12 cellular contexts compared by ENCODE assay signal in genomic region chr22:29330753-29331152, GRCh38. TPM values are rescaled to one million over a fixed set of nuclear protein-coding genes. Genes with fewer than 3 reads are reported as not detected.
DNase-seq lines count a peak whose midpoint lies in the region; ATAC-seq and TF ChIP-seq lines count a peak whose summit lies in the region.
"Had no signal": no experiment of that assay in that cellular context is flagged by ENCODE, and none has a peak within 500 bp of the region (broad histone marks: within the 10 kb centered on the region; RNA-seq: fewer than 3 reads in every experiment).

No MANE protein-coding gene starts in this region.

- intact Hi-C loops in heart right ventricle (cut with DNase I) (no loop called here), cardiac septum (cut with DNase I) (no loop called here)

- peak; percentile 42 to 69 for DNase-seq in heart right ventricle
- DNase-seq in cardiac septum (ENCODE audit: low spot score), result no peak
- DNase-seq in islet precursor cell, result peak; percentile 92
- no peak for DNase-seq in NCI-H2107 treated with DMSO at 0.1 percent for 48 hours (lab: John Stamatoyannopoulos, UW; ENCODE audit: unreplicated experiment)
- no peak for DNase-seq in hepatocyte (ENCODE audit: low spot score)
- DNase-seq: activated CD4-positive, alpha-beta T cell treated with anti-CD3 and anti-CD28 coated beads, Interleukin-2, amount 50 U/mL, for 4 hours; NCI-H2171 treated with DMSO at 0.1 percent for 48 hours had no signal

- H2AFZ ChIP-seq in hepatocyte, result no peak overlapping the region
- H2AFZ ChIP-seq: parathyroid adenoma had no signal

- peaks cover 0 to 97% (median 33%) of the 10 kb centered on the region in 9 donors for H3K36me3 ChIP-seq in heart right ventricle
- no peaks in the 10 kb centered on the region for H3K36me3 ChIP-seq in hepatocyte (replicated peaks; ENCODE audit: insufficient read depth, low read depth)

- TF ChIP-seq CTCF in heart right ventricle (IDR thresholded peaks at IDR 0.05) (no peak), VCaP (conservative IDR thresholded peaks at IDR 0.05) (no peak), hepatocyte (IDR thresholded peaks at IDR 0.05; ENCODE audit: poor library complexity) (no peak)

- ATAC-seq in heart right ventricle, result peak in 7 of 8 donors; percentile 30 to 56 (median 51)
- ATAC-seq in GM19455 (IDR thresholded peaks at IDR 0.05; ENCODE audit: unreplicated experiment), result no peak
- ATAC-seq in GM18858 (IDR thresholded peaks at IDR 0.05; ENCODE audit: unreplicated experiment), result no peak

- H3K27me3 ChIP-seq in heart right ventricle, result no peaks in the 10 kb centered on the region
- no peaks in the 10 kb centered on the region for H3K27me3 ChIP-seq in hepatocyte
- H3K27me3 ChIP-seq: tibial nerve had no signal

- H3K4me3 ChIP-seq in heart right ventricle (no peak overlapping the region), hepatocyte (no peak overlapping the region)
- H3K4me3 ChIP-seq: tibial nerve had no signal

- no peaks in the 10 kb centered on the region for H3K79me2 ChIP-seq in hepatocyte
- H3K79me2 ChIP-seq: parathyroid adenoma had no signal

- H3K9me2 ChIP-seq in hepatocyte (replicated peaks; ENCODE audit: insufficient read depth), result no peaks in the 10 kb centered on the region

- H4K20me1 ChIP-seq in hepatocyte (ENCODE audit: insufficient read depth, poor library complexity, severe bottlenecking), result no peaks in the 10 kb centered on the region

- H3K4me1 ChIP-seq in heart right ventricle (peaks cover 0 to 14% (median 10%) of the 10 kb centered on the region in 9 donors), hepatocyte (ENCODE audit: insufficient read depth) (no peaks in the 10 kb centered on the region)
- H3K4me1 ChIP-seq: parathyroid adenoma had no signal

- no peak overlapping the region for H3K4me2 ChIP-seq in hepatocyte

- H3K27ac ChIP-seq in heart right ventricle (no peak overlapping the region), VCaP (peak overlapping the region; percentile 90; the same call in 1 of the 2 replicates), hepatocyte (no peak overlapping the region)
- H3K27ac ChIP-seq: parathyroid adenoma had no signal

- 48 to 51% methylated on average over 9 of the region's 9 CpGs for WGBS in heart right ventricle, 2 donors
- WGBS in hepatocyte (ENCODE audit: low lambda C conversion rate, missing lambda C conversion rate), result 55% methylated on average over 9 of the region's 9 CpGs

- H3K9me3 ChIP-seq in heart right ventricle (no peaks in the 10 kb centered on the region), hepatocyte (ENCODE audit: low read depth) (no peaks in the 10 kb centered on the region)
- H3K9me3 ChIP-seq: tibial nerve had no signal

RNA-seq across cellular contexts. Expression of gene RASL10A, which starts 15.3 kb away (rescaled TPM):
- 1 to 10 TPM in 8 of 10 donors, under 1 TPM in 2; 0.87 to 4.3 (median 1.6) TPM for total RNA-seq in heart right ventricle
- polyA plus RNA-seq in heart right ventricle, result 1 to 10 TPM; 3.1 to 3.8 TPM
- 1.3 TPM for total RNA-seq in cardiac septum
- 0.33 and 1.7 TPM in 2 replicates for total RNA-seq in hepatocyte
- 5.3 and 6.3 TPM in 2 replicates for polyA plus RNA-seq in hepatocyte

RNA-seq across cellular contexts. Expression of gene GAS2L1, which starts 24.3 kb away (rescaled TPM):
- total RNA-seq in heart right ventricle (10 to 100 TPM; 10.9 to 35.4 (median 13.6) TPM), cardiac septum (13.0 TPM), hepatocyte (10.4 and 11.7 TPM in 2 replicates)
- polyA plus RNA-seq in heart right ventricle (10 to 100 TPM; 29.6 to 45.0 TPM), hepatocyte (34.0 and 46.0 TPM in 2 replicates)

RNA-seq across cellular contexts. Expression of gene AP1B1, which starts 57.6 kb away (rescaled TPM):
- total RNA-seq in heart right ventricle, result 10 to 100 TPM; 25.8 to 51.5 (median 29.6) TPM
- 10 to 100 TPM; 18.4 to 29.1 TPM for polyA plus RNA-seq in heart right ventricle
- 28.0 TPM for total RNA-seq in cardiac septum
- 50.1 and 52.0 TPM in 2 replicates for total RNA-seq in hepatocyte
- 44.2 and 46.6 TPM in 2 replicates for polyA plus RNA-seq in hepatocyte

Comparison
In these comparisons a context has a peak if more than half of its experiments do, and no peak if none do; other contexts are left out.
1. DNase-seq: peak in heart right ventricle (2 of 2) and islet precursor cell (single experiment); none in cardiac septum (single experiment), NCI-H2107 treated with DMSO at 0.1 percent for 48 hours (single experiment) and hepatocyte (single experiment).
2. ATAC-seq: peak in heart right ventricle (7 of 8); none in GM19455 (single experiment) and GM18858 (single experiment).